7 cellular contexts compared by ENCODE assay signal in the genomic region with DNA sequence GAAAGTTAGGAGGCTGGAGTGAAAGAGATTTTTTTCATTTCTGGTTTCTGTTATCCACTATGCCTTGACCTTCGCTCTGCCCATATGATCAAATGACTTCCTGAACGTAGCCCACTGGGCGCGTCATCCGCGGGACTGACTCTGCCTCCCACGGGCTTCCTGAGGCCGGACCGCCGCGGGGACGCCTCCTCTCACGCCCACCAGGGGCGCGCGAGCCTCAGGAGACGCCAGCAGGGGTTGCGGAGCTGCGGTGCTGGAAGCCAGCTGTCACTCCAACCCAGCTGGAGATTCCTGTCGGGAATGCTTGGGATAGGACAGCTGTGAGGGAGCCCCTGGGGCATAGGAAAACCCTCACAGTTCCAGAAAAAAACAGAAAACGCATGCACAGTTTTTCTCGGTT.
DNase-seq lines count a peak whose midpoint lies in the region; ATAC-seq, FAIRE-seq and TF ChIP-seq lines count a peak whose summit lies in the region.
"Not testable (repeated sequence)": the region's sequence is repeated elsewhere in the genome, so short reads cannot be mapped to it uniquely, and the experiment has no call there.

No MANE protein-coding gene starts in this region.

- H3K56ac ChIP-seq in H9 (ENCODE audit: insufficient read length, low read depth, low read length), result not testable (repeated sequence)

- not testable (repeated sequence) for H2BK15ac ChIP-seq in H9 (ENCODE audit: low read depth, low read length)

- H3K9ac ChIP-seq in H9 (ENCODE audit: extremely low read depth, insufficient read length, low read length); endodermal cell (ENCODE audit: extremely low read depth, low read length, poor library complexity, severe bottlenecking): not testable (repeated sequence)

- not testable (repeated sequence) for H3T11ph ChIP-seq in H9 (ENCODE audit: low read length)

- TF ChIP-seq POLR2A in testis (IDR thresholded peaks at IDR 0.05), result not testable (repeated sequence)

- DNase-seq in H9, result not testable (repeated sequence)
- DNase-seq in WERI-Rb-1 (peak; percentile 22), endodermal cell (peak; percentile 31), heart right ventricle (peak in 1 of 2 donors; percentile 52), lower lobe of right lung (peak; percentile 41), pancreas (peak in 4 of 6 donors; percentile 15 to 62 (median 44)), testis (peak; percentile 33)

- H2AK5ac ChIP-seq in H9 (ENCODE audit: insufficient read length, low read length), result not testable (repeated sequence)

- ATAC-seq in heart right ventricle (peak; percentile 89 to 98 (median 92)), lower lobe of right lung (peak; percentile 70 to 77), pancreas (peak; percentile 77 to 91 (median 84))

- intact Hi-C loops in heart right ventricle (cut with DNase I); lower lobe of right lung (cut with DNase I); pancreas (cut with DNase I); testis (cut with DNase I; ENCODE audit: low total_unique reads): not testable (repeated sequence)

- not testable (repeated sequence) for H2AFZ ChIP-seq in H9 (ENCODE audit: low read length)

- not testable (repeated sequence) for H2BK120ac ChIP-seq in H9 (ENCODE audit: low read depth, low read length, poor library complexity, severe bottlenecking)

- not testable (repeated sequence) for H3K23me2 ChIP-seq in H9 (ENCODE audit: insufficient read length, low read depth, low read length, poor library complexity, severe bottlenecking)

- not testable (repeated sequence) for H4K20me1 ChIP-seq in H9 (ENCODE audit: control insufficient read depth, insufficient read depth, insufficient read length)

- H3K14ac ChIP-seq in H9 (ENCODE audit: insufficient read depth, low read length), result not testable (repeated sequence)

- not testable (repeated sequence) for H4K91ac ChIP-seq in H9 (ENCODE audit: insufficient read length, low read depth, low read length)

- not testable (repeated sequence) for H4K8ac ChIP-seq in H9 (replicated peaks; ENCODE audit: insufficient read length, low read depth, low read length)

- WGBS in H9 (ENCODE audit: extremely low coverage, insufficient read length, low lambda C conversion rate), result no CpG with 5 or more reads among the region's 22 CpGs
- 67% methylated on average over 2 of the region's 22 CpGs; no CpG with 5 or more reads in 1 of the 2 experiments for WGBS in endodermal cell (ENCODE audit: insufficient coverage in 1 of 2, insufficient read length in 1 of 2), 2 experiments
- WGBS in heart right ventricle, 2 donors, result 34 to 38% methylated on average over 15 to 17 of the region's 22 CpGs
- WGBS in pancreas, 2 donors, result 37 to 55% methylated on average over 16 to 17 of the region's 22 CpGs
- 48% methylated on average over 22 of the region's 22 CpGs; no CpG with 5 or more reads in 1 of the 2 donors for WGBS in testis, 2 donors

- not testable (repeated sequence) for H3K9me3 ChIP-seq in H9 (ENCODE audit: control insufficient read depth, low read depth, low read length); WERI-Rb-1 (ENCODE audit: severe bottlenecking); endodermal cell (ENCODE audit: control insufficient read depth, low read length); heart right ventricle; lower lobe of right lung; pancreas; testis

- not testable (repeated sequence) for H3K36me3 ChIP-seq in WERI-Rb-1; endodermal cell (ENCODE audit: control insufficient read depth, insufficient read depth, low read length); heart right ventricle; lower lobe of right lung; pancreas; testis (ENCODE audit: low read depth, missing control alignments)

- H4K5ac ChIP-seq in H9 (ENCODE audit: insufficient read length, low read depth, low read length), result not testable (repeated sequence)

- not testable (repeated sequence) for H3K18ac ChIP-seq in H9 (ENCODE audit: insufficient read length, low read depth, low read length)

- H3K27ac Mint-ChIP-seq in H9, endodermal cell: not testable (repeated sequence)

- H3K79me2 ChIP-seq in H9 (ENCODE audit: insufficient read depth, low read length), result not testable (repeated sequence)

- not testable (repeated sequence) for H3K4me2 ChIP-seq in H9 (ENCODE audit: insufficient read depth, insufficient read length, low read length)

- H2BK12ac ChIP-seq in H9 (ENCODE audit: insufficient read length, low read depth, low read length), result not testable (repeated sequence)

- not testable (repeated sequence) for H3K23ac ChIP-seq in H9 (ENCODE audit: insufficient read length, low read depth, low read length)

- not testable (repeated sequence) for H3K4me3 Mint-ChIP-seq in H9, endodermal cell

- not testable (repeated sequence) for H3K4me1 ChIP-seq in H9 (ENCODE audit: insufficient read depth, low read length); endodermal cell (ENCODE audit: control insufficient read depth, insufficient read depth, low read length); heart right ventricle; lower lobe of right lung; pancreas; testis

- H3K4ac ChIP-seq in H9 (ENCODE audit: low read depth, low read length), result not testable (repeated sequence)

- H2BK20ac ChIP-seq in H9 (ENCODE audit: low read depth, low read length, poor library complexity, severe bottlenecking), result not testable (repeated sequence)

- TF ChIP-seq CTCF in H9 (conservative IDR thresholded peaks at IDR 0.05), result peak; percentile 21; the same call in 2 of the 3 replicates
- TF ChIP-seq CTCF in WERI-Rb-1 (IDR thresholded peaks at IDR 0.05; ENCODE audit: low read depth, low read length), result 0 out of 2 replicates have a peak, but pooled peaks have one; percentile 9
- peak; percentile 40 for TF ChIP-seq CTCF in endodermal cell (conservative IDR thresholded peaks at IDR 0.05)
- TF ChIP-seq CTCF in heart right ventricle (IDR thresholded peaks at IDR 0.05), result peak in 6 of 9 donors; percentile 21 to 53 (median 33)
- not testable (repeated sequence) for TF ChIP-seq CTCF in lower lobe of right lung (IDR thresholded peaks at IDR 0.05); pancreas (IDR thresholded peaks at IDR 0.05)
- TF ChIP-seq CTCF in testis (IDR thresholded peaks at IDR 0.05), result peak in 1 of 3 experiments; percentile 17

- not testable (repeated sequence) for H2BK5ac ChIP-seq in H9 (ENCODE audit: insufficient read length, low read length)

- H3K27me3 ChIP-seq in H9 (ENCODE audit: insufficient read depth, low read length); WERI-Rb-1 (ENCODE audit: insufficient read depth, low read depth, severe bottlenecking); endodermal cell (ENCODE audit: control insufficient read depth, insufficient read depth, low read length, poor library complexity, severe bottlenecking); heart right ventricle; lower lobe of right lung (ENCODE audit: low read depth); pancreas; testis: not testable (repeated sequence)

- not testable (repeated sequence) for FAIRE-seq in pancreas (lab: Jason Lieb, UNC)

- not testable (repeated sequence) for H3K79me1 ChIP-seq in H9 (ENCODE audit: insufficient read depth, low read depth, low read length, poor library complexity, severe bottlenecking)

- H3K27ac ChIP-seq in H9 (ENCODE audit: insufficient read length, low read depth, low read length); WERI-Rb-1; endodermal cell (ENCODE audit: low read depth, low read length); heart right ventricle; lower lobe of right lung; pancreas; testis: not testable (repeated sequence)

- not testable (repeated sequence) for H3K4me3 ChIP-seq in WERI-Rb-1 (ENCODE audit: low read depth, low read length); endodermal cell (ENCODE audit: low read length); lower lobe of right lung; pancreas; testis
- H3K4me3 ChIP-seq in heart right ventricle, result peak overlapping the region in 1 of 10 donors; percentile 14

- H3K9me3 Mint-ChIP-seq in H9, result peaks cover 7 to 13% of the 10 kb centered on the region in 2 experiments
- not testable (repeated sequence) for H3K9me3 Mint-ChIP-seq in endodermal cell

- H3K4me1 Mint-ChIP-seq in H9, endodermal cell: not testable (repeated sequence)

- H3K27me3 Mint-ChIP-seq in H9 (ENCODE audit: low read depth); endodermal cell (ENCODE audit: insufficient read depth): not testable (repeated sequence)

- H3K36me3 Mint-ChIP-seq in H9 (ENCODE audit: insufficient read depth in 1 of 3, low read depth in 3 of 3); endodermal cell (ENCODE audit: low read depth): not testable (repeated sequence)
